Comparison of ENCODE assay signal across 12 cellular contexts in genomic region chr2:71347517-71347916, GRCh38. TPM values are rescaled to one million over a fixed set of nuclear protein-coding genes. Genes with fewer than 3 reads are reported as not detected.
DNase-seq lines count a peak whose midpoint lies in the region; ATAC-seq and TF ChIP-seq lines count a peak whose summit lies in the region.
"Had no signal": no experiment of that assay in that cellular context is flagged by ENCODE, and none has a peak within 500 bp of the region (broad histone marks: within the 10 kb centered on the region; RNA-seq: fewer than 3 reads in every experiment).

No MANE protein-coding gene starts in this region.

- CTCF ChIA-PET in OCI-LY7 (lab: Charles Lee; ENCODE audit: unreplicated experiment): no interaction called here

- no peak overlapping the region for H3K4me3 ChIP-seq in OCI-LY7 (ENCODE audit: low read depth, low read length, poor library complexity, severe bottlenecking)
- no peak overlapping the region for H3K4me3 ChIP-seq in cardiac fibroblast (replicated peaks in 1 of 2; ENCODE audit: low read depth in 2 of 2, low read length in 2 of 2)
- no peak overlapping the region for H3K4me3 ChIP-seq in mesendoderm (ENCODE audit: low read length)

- no peak overlapping the region for H2BK120ac ChIP-seq in mesendoderm (ENCODE audit: low read depth, low read length)

- no peak overlapping the region for H4K8ac ChIP-seq in mesendoderm (ENCODE audit: low read depth, low read length)

- H3K36me3 ChIP-seq in OCI-LY7 (ENCODE audit: insufficient read depth, low read length) (peaks cover 45% of the 10 kb centered on the region), mesendoderm (ENCODE audit: control insufficient read depth, insufficient read depth, low read length) (peaks cover 11% of the 10 kb centered on the region)

- H3K4me2 ChIP-seq in OCI-LY7 (ENCODE audit: low read length) (no peak overlapping the region), mesendoderm (ENCODE audit: low read length) (no peak overlapping the region)

- no peak overlapping the region for H2BK15ac ChIP-seq in mesendoderm (replicated peaks; ENCODE audit: low read depth)

- DNase-seq in SIG-M5 treated with dmso at 0.1 percent for 504 hours (lab: John Stamatoyannopoulos, UW; ENCODE audit: unreplicated experiment) (peak; percentile 31), SIG-M5 (lab: John Stamatoyannopoulos, UW) (no peak), OCI-LY7 (ENCODE audit: low spot score) (peak; percentile 6), cardiac fibroblast (ENCODE audit: low read depth in 2 of 2) (peak; percentile 23 to 34), mesendoderm (peak; percentile 23), NCI-H2081 treated with DMSO at 0.1 percent for 48 hours (lab: John Stamatoyannopoulos, UW) (no peak)
- DNase-seq: 8988T; stimulated activated CD4-positive, alpha-beta T cell treated with anti-CD3 and anti-CD28 coated beads, Interleukin-1b, Interleukin-23, amount 100 ng/mL, for 48 hours; stimulated activated naive CD8-positive, alpha-beta T cell treated with anti-CD3 and anti-CD28 coated beads, Interleukin-15, Interleukin-2, amounts not matched to agents 100 U/mL and 50 U/mL, for 24 hours had no signal

- no peak overlapping the region for H2AK5ac ChIP-seq in mesendoderm (ENCODE audit: low read length)

- TF ChIP-seq CTCF in OCI-LY7 (conservative IDR thresholded peaks at IDR 0.05; ENCODE audit: low read length) (no peak), cardiac fibroblast (IDR thresholded peaks at IDR 0.05; ENCODE audit: low read depth, low read length) (no peak)

- ATAC-seq in GM21515 (IDR thresholded peaks at IDR 0.05; ENCODE audit: unreplicated experiment) (no peak), GM21360 (IDR thresholded peaks at IDR 0.05; ENCODE audit: unreplicated experiment) (no peak)
- ATAC-seq: esophagus mucosa; stimulated activated naive CD8-positive, alpha-beta T cell treated with anti-CD3 and anti-CD28 coated beads, Interleukin-15, Interleukin-2, amounts not matched to agents 100 U/mL and 50 U/mL, for 24 hours had no signal

- no peak overlapping the region for H3K4ac ChIP-seq in mesendoderm (ENCODE audit: low read depth, low read length)

- no peak overlapping the region for H2BK5ac ChIP-seq in mesendoderm (ENCODE audit: low read length)

- intact Hi-C loops in OCI-LY7 (cut with micrococcal nuclease; ENCODE audit: unreplicated experiment): no loop called here

- no peak overlapping the region for H2AFZ ChIP-seq in OCI-LY7 (ENCODE audit: low read length)

- H4K5ac ChIP-seq in mesendoderm (ENCODE audit: low read length): no peak overlapping the region

- peaks cover 25% of the 10 kb centered on the region for H3K79me1 ChIP-seq in mesendoderm (ENCODE audit: low read length)

- H3K79me2 ChIP-seq in OCI-LY7 (ENCODE audit: insufficient read depth, low read depth, low read length): peaks cover 86% of the 10 kb centered on the region; the same call in 1 of the 2 replicates
- H3K79me2 ChIP-seq in mesendoderm (ENCODE audit: control insufficient read depth, insufficient read depth, low read length): peaks cover 65% of the 10 kb centered on the region

- POLR2A ChIA-PET in OCI-LY7 (lab: Charles Lee): interaction anchor here (1.0 kb wide), 1 partner anchor 14 kb away, joined by 3 read pairs; no protein-coding TSS in a partner anchor

- no TSS peak for BruUV-seq in OCI-LY7 (replicated peaks; lab: Mats Ljungman, UMichigan)

- H3K9me2 ChIP-seq in OCI-LY7 (ENCODE audit: insufficient read depth, low read length): no peaks in the 10 kb centered on the region

- no peak overlapping the region for H3K18ac ChIP-seq in mesendoderm (ENCODE audit: low read length)

- H3K9ac ChIP-seq in mesendoderm (ENCODE audit: low read length): no peak overlapping the region

- no peak overlapping the region for H3K56ac ChIP-seq in mesendoderm (ENCODE audit: low read length)

- H4K20me1 ChIP-seq in OCI-LY7 (ENCODE audit: insufficient read depth, low read length): peaks cover 32% of the 10 kb centered on the region

- H3K27ac ChIP-seq in OCI-LY7 (ENCODE audit: low read depth, low read length, poor library complexity, severe bottlenecking) (no peak overlapping the region), mesendoderm (ENCODE audit: low read depth, low read length) (no peak overlapping the region)

- no peaks in the 10 kb centered on the region for H3K9me3 ChIP-seq in OCI-LY7 (ENCODE audit: low read length)

- no peak overlapping the region for H3K23ac ChIP-seq in mesendoderm (ENCODE audit: low read length)

- H3K4me1 ChIP-seq in OCI-LY7 (ENCODE audit: insufficient read depth, low read length, poor library complexity, severe bottlenecking): no peaks in the 10 kb centered on the region
- H3K4me1 ChIP-seq in mesendoderm (ENCODE audit: control insufficient read depth, low read depth, low read length): no peaks in the 10 kb centered on the region

- H3K27me3 ChIP-seq in mesendoderm (ENCODE audit: insufficient read depth, low read length, poor library complexity): no peaks in the 10 kb centered on the region

RNA-seq across cellular contexts. Expression of gene ZNF638, which starts 15.9 kb away (rescaled TPM):
- 138 and 165 TPM in 2 replicates for total RNA-seq in OCI-LY7 (2014; rRNA removed; shearing (Covaris generic))
- 114 and 123 TPM in 2 replicates for total RNA-seq in OCI-LY7 (2022)
- polyA plus RNA-seq in mesendoderm (2013, experiment 1 of 2): 106 TPM
- 104 TPM for polyA plus RNA-seq in mesendoderm (2013, experiment 2 of 2)

Comparison
In these comparisons a context has a peak if more than half of its experiments do, and no peak if none do; other contexts are left out.
1. DNase-seq: peak in SIG-M5 treated with dmso at 0.1 percent for 504 hours (single experiment), OCI-LY7 (single experiment), cardiac fibroblast (2 of 2) and mesendoderm (single experiment); none in SIG-M5 (single experiment) and NCI-H2081 treated with DMSO at 0.1 percent for 48 hours (single experiment).